In genomic region chr12:120834489-120835303, GRCh38 we compare ENCODE assay signal across 12 cellular contexts.
DNase-seq lines count a peak whose midpoint lies in the region; ATAC-seq and TF ChIP-seq lines count a peak whose summit lies in the region.
"Had no signal": no experiment of that assay in that cellular context is flagged by ENCODE, and none has a peak within 500 bp of the region (broad histone marks: within the 10 kb centered on the region; RNA-seq: fewer than 3 reads in every experiment).

No MANE protein-coding gene starts in this region.

- intact Hi-C loops in sigmoid colon (cut with DNase I): loop anchor here (5.0 kb wide), 1 partner anchor 68 kb away; the partner anchor contains the start of gene SPPL3

- H3K27ac ChIP-seq in DOHH2 (ENCODE audit: low read depth, low read length): no peak overlapping the region
- peak overlapping the region in 3 of 4 donors; percentile 45 to 71 (median 67) for H3K27ac ChIP-seq in sigmoid colon
- H3K27ac ChIP-seq: colonic mucosa had no signal

- no peaks in the 10 kb centered on the region for H3K9me2 ChIP-seq in DOHH2 (replicated peaks; ENCODE audit: control insufficient read depth, low read length)
- H3K9me2 ChIP-seq: SK-N-SH had no signal

- peak overlapping the region; percentile 15 for H3K4me2 ChIP-seq in DOHH2 (ENCODE audit: low read length)
- H3K4me2 ChIP-seq: SK-N-SH had no signal

- peak overlapping the region; percentile 83 for H3K27ac Mint-ChIP-seq in activated naive CD8-positive, alpha-beta T cell
- no peak overlapping the region for H3K27ac Mint-ChIP-seq in type B pancreatic cell

- peaks cover 2% of the 10 kb centered on the region for H3K36me3 Mint-ChIP-seq in activated naive CD8-positive, alpha-beta T cell
- H3K36me3 Mint-ChIP-seq in type B pancreatic cell: no peaks in the 10 kb centered on the region

- TF ChIP-seq CTCF in DOHH2 (IDR thresholded peaks at IDR 0.05; ENCODE audit: low read depth, low read length, poor library complexity, severe bottlenecking): no peak
- no peak for TF ChIP-seq CTCF in sigmoid colon (IDR thresholded peaks at IDR 0.05)
- TF ChIP-seq CTCF in type B pancreatic cell (conservative IDR thresholded peaks at IDR 0.05): no peak

- peaks cover 49% of the 10 kb centered on the region for H3K79me2 ChIP-seq in DOHH2 (ENCODE audit: control insufficient read depth, low read length)

- H3K9me3 ChIP-seq in DOHH2 (ENCODE audit: control insufficient read depth, insufficient read depth, low read length) (no peaks in the 10 kb centered on the region), sigmoid colon (no peaks in the 10 kb centered on the region)
- H3K9me3 ChIP-seq: colonic mucosa, SK-N-SH had no signal

- H3K27me3 Mint-ChIP-seq in activated naive CD8-positive, alpha-beta T cell: no peaks in the 10 kb centered on the region
- H3K27me3 Mint-ChIP-seq in type B pancreatic cell: no peaks in the 10 kb centered on the region

- H3F3A ChIP-seq in DOHH2 (ENCODE audit: control insufficient read depth, insufficient read depth): peaks cover 9% of the 10 kb centered on the region; the same call in 1 of the 2 replicates

- ATAC-seq in GM21447 (IDR thresholded peaks at IDR 0.05; ENCODE audit: unreplicated experiment): peak; percentile 61
- ATAC-seq in HG02885 (IDR thresholded peaks at IDR 0.05; ENCODE audit: poor library complexity, unreplicated experiment): no peak

- peak overlapping the region; percentile 62 for H3K4me3 Mint-ChIP-seq in activated naive CD8-positive, alpha-beta T cell
- no peak overlapping the region for H3K4me3 Mint-ChIP-seq in type B pancreatic cell

- no peak for TF ChIP-seq POLR2A in sigmoid colon (IDR thresholded peaks at IDR 0.05)

- no peaks in the 10 kb centered on the region; the same call in 1 of the 2 replicates for H4K20me1 ChIP-seq in DOHH2 (ENCODE audit: control insufficient read depth, insufficient read depth, low read depth, low read length)

- H3K4me1 ChIP-seq in DOHH2 (ENCODE audit: control insufficient read depth, low read length) (peaks cover 31% of the 10 kb centered on the region), sigmoid colon (peaks cover 0 to 77% (median 63%) of the 10 kb centered on the region in 4 donors)
- H3K4me1 ChIP-seq: colonic mucosa had no signal

- DNase-seq in sigmoid colon: no peak
- no peak for DNase-seq in amygdala (lab: John Stamatoyannopoulos, UW)
- DNase-seq in Ammon's horn (ENCODE audit: low spot score): no peak
- DNase-seq in type B pancreatic cell (ENCODE audit: extremely low spot score, unreplicated experiment): no peak
- DNase-seq: colonic mucosa, mesendoderm, NCI-H2171, SK-N-SH had no signal

- H3K27me3 ChIP-seq in DOHH2 (ENCODE audit: control insufficient read depth, low read length) (no peaks in the 10 kb centered on the region), sigmoid colon (no peaks in the 10 kb centered on the region)
- H3K27me3 ChIP-seq: colonic mucosa had no signal

- no peaks in the 10 kb centered on the region for H3K9me3 Mint-ChIP-seq in activated naive CD8-positive, alpha-beta T cell (ENCODE audit: low read depth)
- H3K9me3 Mint-ChIP-seq in type B pancreatic cell: no peaks in the 10 kb centered on the region

- H3K36me3 ChIP-seq in DOHH2 (ENCODE audit: control insufficient read depth, low read length): no peaks in the 10 kb centered on the region
- no peaks in the 10 kb centered on the region for H3K36me3 ChIP-seq in sigmoid colon
- H3K36me3 ChIP-seq: colonic mucosa had no signal

- H3K4me1 Mint-ChIP-seq in activated naive CD8-positive, alpha-beta T cell (ENCODE audit: low read depth): peaks cover 71% of the 10 kb centered on the region
- H3K4me1 Mint-ChIP-seq in type B pancreatic cell (ENCODE audit: unreplicated experiment): peaks cover 39% of the 10 kb centered on the region

- WGBS in sigmoid colon, 2 donors: 69 to 77% methylated on average over 4 of the region's 4 CpGs

- no peak for TF ChIP-seq EP300 in sigmoid colon (IDR thresholded peaks at IDR 0.05)

- H3K4me3 ChIP-seq in DOHH2 (ENCODE audit: low read length) (no peak overlapping the region), sigmoid colon (no peak overlapping the region)
- H3K4me3 ChIP-seq: colonic mucosa had no signal
